ENCODE assay signal across 1 cellular context in genomic region chr14:32252030-32252670, GRCh38.
TF ChIP-seq lines count a peak whose summit lies in the region.

No MANE protein-coding gene starts in this region.

TF ChIP-seq in GM12878, 131 proteins besides CTCF, POLR2A, EP300 and RAD21 (continued from another document):
- TF ChIP-seq MYB (IDR thresholded peaks at IDR 0.05; ENCODE audit: borderline replicate concordance, low read depth, low read length) (no peak), FOXK2 (IDR thresholded peaks at IDR 0.05) (peak; percentile 45; the same call in 1 of the 2 replicates), SUPT20H (IDR thresholded peaks at IDR 0.05; ENCODE audit: borderline replicate concordance, control insufficient read depth, low read depth, low read length) (no peak), E2F4 (IDR thresholded peaks at IDR 0.05; ENCODE audit: low read depth, low read length) (0 out of 2 replicates have a peak, but pooled peaks have one; percentile 25), RUNX3 (IDR thresholded peaks at IDR 0.05; ENCODE audit: low read length) (peak; percentile 28; the same call in 1 of the 2 replicates), SMC3 (IDR thresholded peaks at IDR 0.05; ENCODE audit: borderline replicate concordance, low read length) (peak; percentile 91), ETV6 (conservative IDR thresholded peaks at IDR 0.05 in 1 of 2, IDR thresholded peaks at IDR 0.05 in 1 of 2; ENCODE audit: borderline replicate concordance in 1 of 2, low read depth in 1 of 2) (no peak), MXI1 (IDR thresholded peaks at IDR 0.05; ENCODE audit: low read depth, low read length) (0 out of 2 replicates have a peak, but pooled peaks have one; percentile 19)
